In the genomic region with DNA sequence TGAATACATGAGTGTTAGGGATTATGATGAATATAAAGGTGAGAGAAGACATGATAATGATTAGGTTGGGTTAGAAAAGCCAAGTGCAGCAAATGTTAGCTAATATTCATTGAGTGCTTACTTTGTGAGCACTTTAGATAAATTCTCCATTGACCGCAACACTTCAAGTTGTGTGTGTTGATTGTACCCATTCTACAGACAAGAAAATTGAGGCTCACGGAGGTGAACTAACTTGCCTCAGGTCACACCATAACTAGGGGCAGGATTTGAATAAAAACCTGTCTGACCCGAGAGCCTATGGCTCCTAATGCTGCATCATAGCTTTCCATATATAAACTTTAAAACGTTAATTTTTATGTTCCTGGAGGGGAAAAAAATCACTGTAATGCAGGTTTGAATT, we compare ENCODE assay signal across 22 cellular contexts. TPM values are rescaled to one million over a fixed set of nuclear protein-coding genes. Genes with fewer than 3 reads are reported as not detected.
"Had no signal": no experiment of that assay in that cellular context is flagged by ENCODE, and none has a peak within 500 bp of the region (broad histone marks: within the 10 kb centered on the region; RNA-seq: fewer than 3 reads in every experiment).

No MANE protein-coding gene starts in this region.

- DNase-seq: colonic mucosa; dermis blood vessel endothelial cell; effector memory CD4-positive, alpha-beta T cell; immature natural killer cell; islet precursor cell; mesenchymal stem cell; naive thymus-derived CD4-positive, alpha-beta T cell; psoas muscle; right cardiac atrium; spleen; stimulated activated CD4-positive, alpha-beta T cell treated with anti-CD3 and anti-CD28 coated beads, Interleukin-4, amount 100 ng/mL, for 4 hours; stimulated activated naive CD8-positive, alpha-beta T cell treated with anti-CD3 and anti-CD28 coated beads, Interleukin-15, Interleukin-2, amounts not matched to agents 100 U/mL and 50 U/mL, for 24 hours; testis; upper lobe of left lung had no signal

- ATAC-seq: naive thymus-derived CD4-positive, alpha-beta T cell; psoas muscle; right cardiac atrium; stimulated activated naive CD8-positive, alpha-beta T cell treated with anti-CD3 and anti-CD28 coated beads, Interleukin-15, Interleukin-2, amounts not matched to agents 100 U/mL and 50 U/mL, for 24 hours had no signal

- H3K27ac ChIP-seq: colonic mucosa, neural progenitor cell, psoas muscle, skin epidermis, spleen, testis, tibial nerve, upper lobe of left lung had no signal

- H3K4me1 Mint-ChIP-seq: immature natural killer cell; stimulated activated memory B cell treated with anti-CD40 and anti-IgM and Interleukin-4, amounts not matched to agents 10 μg/mL and 1 μg/mL and 100 μg/mL, for 72 hours had no signal

- H3K27ac Mint-ChIP-seq: immature natural killer cell; naive thymus-derived CD4-positive, alpha-beta T cell; stimulated activated memory B cell treated with anti-CD40 and anti-IgM and Interleukin-4, amounts not matched to agents 10 μg/mL and 1 μg/mL and 100 μg/mL, for 72 hours had no signal

- H3K4me2 ChIP-seq: neural progenitor cell had no signal

- H3K27me3 ChIP-seq: colonic mucosa, spleen, testis, tibial nerve, upper lobe of left lung had no signal

- H3K9me3 Mint-ChIP-seq: immature natural killer cell; nephron; neural progenitor cell; stimulated activated memory B cell treated with anti-CD40 and anti-IgM and Interleukin-4, amounts not matched to agents 10 μg/mL and 1 μg/mL and 100 μg/mL, for 72 hours had no signal

- H3K4me3 ChIP-seq: colonic mucosa, neural progenitor cell, psoas muscle, skin epidermis, spleen, testis, tibial nerve, upper lobe of left lung had no signal

- H3K36me3 Mint-ChIP-seq: naive thymus-derived CD4-positive, alpha-beta T cell; neural progenitor cell; stimulated activated memory B cell treated with anti-CD40 and anti-IgM and Interleukin-4, amounts not matched to agents 10 μg/mL and 1 μg/mL and 100 μg/mL, for 72 hours had no signal

- H3K4me3 Mint-ChIP-seq: immature natural killer cell; naive thymus-derived CD4-positive, alpha-beta T cell; nephron; neural progenitor cell; stimulated activated memory B cell treated with anti-CD40 and anti-IgM and Interleukin-4, amounts not matched to agents 10 μg/mL and 1 μg/mL and 100 μg/mL, for 72 hours had no signal

- H3K9ac ChIP-seq: neural progenitor cell had no signal

- H3K4me1 ChIP-seq: colonic mucosa, psoas muscle, spleen, tibial nerve, upper lobe of left lung had no signal

- H3K36me3 ChIP-seq: colonic mucosa, neural progenitor cell, spleen, tibial nerve, upper lobe of left lung had no signal

- H3K27me3 Mint-ChIP-seq: stimulated activated memory B cell treated with anti-CD40 and anti-IgM and Interleukin-4, amounts not matched to agents 10 μg/mL and 1 μg/mL and 100 μg/mL, for 72 hours had no signal

RNA-seq across cellular contexts. Expression of a gene that starts 15.2 kb away (rescaled TPM):
- total RNA-seq: fibroblast of villous mesenchyme, osteocyte, psoas muscle, renal cortical epithelial cell had no signal
- polyA plus RNA-seq: naive thymus-derived CD4-positive, alpha-beta T cell; psoas muscle had no signal
